In the genomic region with DNA sequence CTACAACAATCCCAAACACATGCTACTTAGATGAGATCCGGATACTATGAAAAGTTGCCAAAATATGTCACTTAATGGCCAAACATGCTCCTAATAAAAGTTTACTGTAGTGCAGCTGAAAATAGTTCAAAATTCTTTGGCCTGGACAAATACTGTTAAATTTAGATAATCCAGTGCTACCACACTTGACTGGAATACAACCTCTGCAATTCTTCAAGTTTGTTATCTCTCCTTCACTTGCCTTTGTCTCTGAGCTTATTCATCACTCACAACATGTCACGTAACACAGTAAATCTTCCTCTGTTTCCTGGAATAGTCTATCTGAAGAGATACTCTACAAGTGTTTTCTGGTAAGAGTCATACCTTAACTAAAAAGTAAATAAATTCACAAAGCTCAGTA, we compare ENCODE assay signal across 1 cellular context.
TF ChIP-seq lines count a peak whose summit lies in the region.

No MANE protein-coding gene starts in this region.

TF ChIP-seq in K562, 482 proteins besides CTCF, POLR2A, EP300 and RAD21 (continued from another document and continues in another):
- TF ChIP-seq, protein P1, sequence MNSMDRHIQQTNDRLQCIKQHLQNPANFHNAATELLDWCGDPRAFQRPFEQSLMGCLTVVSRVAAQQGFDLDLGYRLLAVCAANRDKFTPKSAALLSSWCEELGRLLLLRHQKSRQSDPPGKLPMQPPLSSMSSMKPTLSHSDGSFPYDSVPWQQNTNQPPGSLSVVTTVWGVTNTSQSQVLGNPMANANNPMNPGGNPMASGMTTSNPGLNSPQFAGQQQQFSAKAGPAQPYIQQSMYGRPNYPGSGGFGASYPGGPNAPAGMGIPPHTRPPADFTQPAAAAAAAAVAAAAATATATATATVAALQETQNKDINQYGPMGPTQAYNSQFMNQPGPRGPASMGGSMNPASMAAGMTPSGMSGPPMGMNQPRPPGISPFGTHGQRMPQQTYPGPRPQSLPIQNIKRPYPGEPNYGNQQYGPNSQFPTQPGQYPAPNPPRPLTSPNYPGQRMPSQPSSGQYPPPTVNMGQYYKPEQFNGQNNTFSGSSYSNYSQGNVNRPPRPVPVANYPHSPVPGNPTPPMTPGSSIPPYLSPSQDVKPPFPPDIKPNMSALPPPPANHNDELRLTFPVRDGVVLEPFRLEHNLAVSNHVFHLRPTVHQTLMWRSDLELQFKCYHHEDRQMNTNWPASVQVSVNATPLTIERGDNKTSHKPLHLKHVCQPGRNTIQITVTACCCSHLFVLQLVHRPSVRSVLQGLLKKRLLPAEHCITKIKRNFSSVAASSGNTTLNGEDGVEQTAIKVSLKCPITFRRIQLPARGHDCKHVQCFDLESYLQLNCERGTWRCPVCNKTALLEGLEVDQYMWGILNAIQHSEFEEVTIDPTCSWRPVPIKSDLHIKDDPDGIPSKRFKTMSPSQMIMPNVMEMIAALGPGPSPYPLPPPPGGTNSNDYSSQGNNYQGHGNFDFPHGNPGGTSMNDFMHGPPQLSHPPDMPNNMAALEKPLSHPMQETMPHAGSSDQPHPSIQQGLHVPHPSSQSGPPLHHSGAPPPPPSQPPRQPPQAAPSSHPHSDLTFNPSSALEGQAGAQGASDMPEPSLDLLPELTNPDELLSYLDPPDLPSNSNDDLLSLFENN (IDR thresholded peaks at IDR 0.05; ENCODE audit: low read depth in 2 of 2, low read length in 2 of 2) = no peak
- TF ChIP-seq ETV1 (tag; conservative IDR thresholded peaks at IDR 0.05; ENCODE audit: low read depth) (peak; percentile 43; the same call in 1 of the 2 replicates), HCFC1 (IDR thresholded peaks at IDR 0.05; ENCODE audit: low read depth, low read length) (no peak), NCOR1 (IDR thresholded peaks at IDR 0.05) (peak; percentile 81), RBFOX2 (IDR thresholded peaks at IDR 0.05; ENCODE audit: low read depth, low read length) (no peak), CREB1 (IDR thresholded peaks at IDR 0.05) (no peak; the same call in 1 of the 2 replicates), CREB1 (CRISPR knock-in tag; IDR thresholded peaks at IDR 0.05) (no peak), MCM5 (IDR thresholded peaks at IDR 0.05; ENCODE audit: low read depth) (no peak), TEAD1 (CRISPR knock-in tag; IDR thresholded peaks at IDR 0.05) (no peak), DPF2 (IDR thresholded peaks at IDR 0.05) (peak; percentile 92), ZBTB7A (IDR thresholded peaks at IDR 0.05; ENCODE audit: borderline replicate concordance, control insufficient read depth, low read depth, low read length) (no peak), CEBPB (tag; IDR thresholded peaks at IDR 0.05) (no peak), ARID2 (IDR thresholded peaks at IDR 0.05) (no peak), MBD2 (IDR thresholded peaks at IDR 0.05; ENCODE audit: borderline replicate concordance, low read depth) (no peak), ZNF444 (CRISPR knock-in tag; IDR thresholded peaks at IDR 0.05) (no peak), ZNF695 (CRISPR knock-in tag; IDR thresholded peaks at IDR 0.05) (no peak), ZSCAN29 (IDR thresholded peaks at IDR 0.05) (no peak), ETV6 (IDR thresholded peaks at IDR 0.05; ENCODE audit: borderline replicate concordance in 1 of 2, low read depth in 2 of 2, low read length in 1 of 2) (no peak), ETV6 (CRISPR knock-in tag; IDR thresholded peaks at IDR 0.05; ENCODE audit: borderline replicate concordance) (no peak), POU5F1 (IDR thresholded peaks at IDR 0.05; ENCODE audit: borderline replicate concordance, low read depth, low read length, partially characterized antibody) (no peak), MEF2D (tag; conservative IDR thresholded peaks at IDR 0.05; ENCODE audit: low read depth) (no peak), GATAD2A (IDR thresholded peaks at IDR 0.05) (peak; percentile 64; the same call in 1 of the 2 replicates), TEAD4 (IDR thresholded peaks at IDR 0.05; ENCODE audit: low read length) (peak; percentile 88), TEAD4 (CRISPR knock-in tag; IDR thresholded peaks at IDR 0.05; ENCODE audit: borderline replicate concordance) (no peak), PTRF (tag; IDR thresholded peaks at IDR 0.05) (no peak)
- TF ChIP-seq, protein P2, sequence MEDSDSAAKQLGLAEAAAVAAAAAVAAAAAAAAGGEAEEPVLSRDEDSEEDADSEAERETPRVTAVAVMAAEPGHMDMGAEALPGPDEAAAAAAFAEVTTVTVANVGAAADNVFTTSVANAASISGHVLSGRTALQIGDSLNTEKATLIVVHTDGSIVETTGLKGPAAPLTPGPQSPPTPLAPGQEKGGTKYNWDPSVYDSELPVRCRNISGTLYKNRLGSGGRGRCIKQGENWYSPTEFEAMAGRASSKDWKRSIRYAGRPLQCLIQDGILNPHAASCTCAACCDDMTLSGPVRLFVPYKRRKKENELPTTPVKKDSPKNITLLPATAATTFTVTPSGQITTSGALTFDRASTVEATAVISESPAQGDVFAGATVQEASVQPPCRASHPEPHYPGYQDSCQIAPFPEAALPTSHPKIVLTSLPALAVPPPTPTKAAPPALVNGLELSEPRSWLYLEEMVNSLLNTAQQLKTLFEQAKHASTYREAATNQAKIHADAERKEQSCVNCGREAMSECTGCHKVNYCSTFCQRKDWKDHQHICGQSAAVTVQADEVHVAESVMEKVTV (CRISPR knock-in tag; IDR thresholded peaks at IDR 0.05) = no peak
- TF ChIP-seq, protein P3, sequence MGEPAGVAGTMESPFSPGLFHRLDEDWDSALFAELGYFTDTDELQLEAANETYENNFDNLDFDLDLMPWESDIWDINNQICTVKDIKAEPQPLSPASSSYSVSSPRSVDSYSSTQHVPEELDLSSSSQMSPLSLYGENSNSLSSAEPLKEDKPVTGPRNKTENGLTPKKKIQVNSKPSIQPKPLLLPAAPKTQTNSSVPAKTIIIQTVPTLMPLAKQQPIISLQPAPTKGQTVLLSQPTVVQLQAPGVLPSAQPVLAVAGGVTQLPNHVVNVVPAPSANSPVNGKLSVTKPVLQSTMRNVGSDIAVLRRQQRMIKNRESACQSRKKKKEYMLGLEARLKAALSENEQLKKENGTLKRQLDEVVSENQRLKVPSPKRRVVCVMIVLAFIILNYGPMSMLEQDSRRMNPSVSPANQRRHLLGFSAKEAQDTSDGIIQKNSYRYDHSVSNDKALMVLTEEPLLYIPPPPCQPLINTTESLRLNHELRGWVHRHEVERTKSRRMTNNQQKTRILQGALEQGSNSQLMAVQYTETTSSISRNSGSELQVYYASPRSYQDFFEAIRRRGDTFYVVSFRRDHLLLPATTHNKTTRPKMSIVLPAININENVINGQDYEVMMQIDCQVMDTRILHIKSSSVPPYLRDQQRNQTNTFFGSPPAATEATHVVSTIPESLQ (CRISPR knock-in tag; IDR thresholded peaks at IDR 0.05) = no peak
- TF ChIP-seq, protein P4, sequence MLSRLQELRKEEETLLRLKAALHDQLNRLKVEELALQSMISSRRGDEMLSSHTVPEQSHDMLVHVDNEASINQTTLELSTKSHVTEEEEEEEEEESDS (CRISPR knock-in tag; IDR thresholded peaks at IDR 0.05) = no peak
- TF ChIP-seq, protein P5, sequence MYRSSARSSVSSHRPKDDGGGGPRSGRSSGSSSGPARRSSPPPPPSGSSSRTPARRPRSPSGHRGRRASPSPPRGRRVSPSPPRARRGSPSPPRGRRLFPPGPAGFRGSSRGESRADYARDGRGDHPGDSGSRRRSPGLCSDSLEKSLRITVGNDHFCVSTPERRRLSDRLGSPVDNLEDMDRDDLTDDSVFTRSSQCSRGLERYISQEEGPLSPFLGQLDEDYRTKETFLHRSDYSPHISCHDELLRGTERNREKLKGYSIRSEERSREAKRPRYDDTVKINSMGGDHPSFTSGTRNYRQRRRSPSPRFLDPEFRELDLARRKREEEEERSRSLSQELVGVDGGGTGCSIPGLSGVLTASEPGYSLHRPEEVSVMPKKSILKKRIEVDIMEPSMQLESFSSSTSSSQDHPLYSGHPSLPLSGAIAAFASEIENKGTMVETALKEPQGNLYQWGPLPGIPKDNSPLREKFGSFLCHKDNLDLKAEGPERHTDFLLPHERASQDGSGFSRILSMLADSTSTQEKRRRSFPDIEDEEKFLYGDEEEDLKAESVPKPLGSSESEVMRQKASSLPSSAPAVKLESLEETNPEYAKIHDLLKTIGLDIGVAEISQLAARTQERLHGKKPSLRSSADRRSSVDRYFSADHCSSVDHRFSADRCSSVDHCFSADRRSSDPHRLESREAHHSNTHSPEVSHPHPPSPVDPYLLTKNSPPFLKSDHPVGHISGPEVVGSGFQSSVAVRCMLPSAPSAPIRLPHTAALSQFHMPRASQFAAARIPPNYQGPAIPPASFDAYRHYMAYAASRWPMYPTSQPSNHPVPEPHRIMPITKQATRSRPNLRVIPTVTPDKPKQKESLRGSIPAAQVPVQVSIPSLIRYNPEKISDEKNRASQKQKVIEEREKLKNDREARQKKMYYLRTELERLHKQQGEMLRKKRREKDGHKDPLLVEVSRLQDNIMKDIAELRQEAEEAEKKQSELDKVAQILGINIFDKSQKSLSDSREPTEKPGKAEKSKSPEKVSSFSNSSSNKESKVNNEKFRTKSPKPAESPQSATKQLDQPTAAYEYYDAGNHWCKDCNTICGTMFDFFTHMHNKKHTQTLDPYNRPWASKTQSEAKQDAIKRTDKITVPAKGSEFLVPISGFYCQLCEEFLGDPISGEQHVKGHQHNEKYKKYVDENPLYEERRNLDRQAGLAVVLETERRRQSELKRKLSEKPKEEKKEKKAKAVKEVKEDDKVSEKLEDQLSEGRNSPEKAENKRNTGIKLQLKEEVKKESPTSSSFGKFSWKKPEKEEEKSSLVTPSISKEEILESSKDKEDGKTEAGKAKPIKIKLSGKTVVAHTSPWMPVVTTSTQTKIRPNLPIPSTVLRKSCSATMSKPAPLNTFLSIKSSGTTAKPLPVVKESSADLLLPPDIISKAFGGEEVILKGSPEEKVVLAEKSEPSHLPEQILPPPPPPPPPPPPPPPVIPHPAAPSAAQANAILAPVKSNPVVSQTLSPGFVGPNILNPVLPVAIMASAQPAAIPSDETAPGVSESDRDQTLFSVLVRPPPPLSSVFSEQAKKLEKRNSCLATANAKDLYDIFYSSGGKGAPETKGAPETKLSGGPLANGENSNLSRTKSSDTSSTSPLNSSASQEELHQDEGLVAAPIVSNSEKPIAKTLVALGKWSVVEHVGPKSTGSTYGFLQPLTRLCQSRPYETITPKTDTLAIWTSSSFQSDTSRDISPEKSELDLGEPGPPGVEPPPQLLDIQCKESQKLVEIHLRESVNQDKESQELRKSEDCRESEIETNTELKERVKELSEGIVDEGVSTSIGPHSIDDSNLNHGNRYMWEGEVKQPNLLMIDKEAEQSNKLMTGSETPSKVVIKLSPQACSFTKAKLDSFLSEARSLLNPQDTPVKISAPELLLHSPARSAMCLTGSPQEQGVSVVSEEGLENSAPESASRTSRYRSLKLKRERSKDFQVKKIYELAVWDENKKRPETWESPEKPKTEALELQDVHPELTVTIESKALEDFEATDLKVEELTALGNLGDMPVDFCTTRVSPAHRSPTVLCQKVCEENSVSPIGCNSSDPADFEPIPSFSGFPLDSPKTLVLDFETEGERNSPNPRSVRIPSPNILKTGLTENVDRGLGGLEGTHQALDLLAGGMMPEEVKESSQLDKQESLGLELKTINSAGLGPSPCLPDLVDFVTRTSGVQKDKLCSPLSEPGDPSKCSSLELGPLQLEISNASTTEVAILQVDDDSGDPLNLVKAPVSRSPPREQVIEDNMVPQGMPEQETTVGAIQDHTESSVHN (IDR thresholded peaks at IDR 0.05; ENCODE audit: borderline replicate concordance in 1 of 2, low read depth in 1 of 2) = no peak
- TF ChIP-seq, protein P6, sequence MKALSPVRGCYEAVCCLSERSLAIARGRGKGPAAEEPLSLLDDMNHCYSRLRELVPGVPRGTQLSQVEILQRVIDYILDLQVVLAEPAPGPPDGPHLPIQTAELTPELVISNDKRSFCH (CRISPR knock-in tag; IDR thresholded peaks at IDR 0.05) = no peak
- TF ChIP-seq, protein P6 (tag; IDR thresholded peaks at IDR 0.05) = no peak
- TF ChIP-seq, protein P7, sequence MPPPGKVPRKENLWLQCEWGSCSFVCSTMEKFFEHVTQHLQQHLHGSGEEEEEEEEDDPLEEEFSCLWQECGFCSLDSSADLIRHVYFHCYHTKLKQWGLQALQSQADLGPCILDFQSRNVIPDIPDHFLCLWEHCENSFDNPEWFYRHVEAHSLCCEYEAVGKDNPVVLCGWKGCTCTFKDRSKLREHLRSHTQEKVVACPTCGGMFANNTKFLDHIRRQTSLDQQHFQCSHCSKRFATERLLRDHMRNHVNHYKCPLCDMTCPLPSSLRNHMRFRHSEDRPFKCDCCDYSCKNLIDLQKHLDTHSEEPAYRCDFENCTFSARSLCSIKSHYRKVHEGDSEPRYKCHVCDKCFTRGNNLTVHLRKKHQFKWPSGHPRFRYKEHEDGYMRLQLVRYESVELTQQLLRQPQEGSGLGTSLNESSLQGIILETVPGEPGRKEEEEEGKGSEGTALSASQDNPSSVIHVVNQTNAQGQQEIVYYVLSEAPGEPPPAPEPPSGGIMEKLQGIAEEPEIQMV (tag; conservative IDR thresholded peaks at IDR 0.05; ENCODE audit: low read depth) = no peak
- TF ChIP-seq, protein P8, sequence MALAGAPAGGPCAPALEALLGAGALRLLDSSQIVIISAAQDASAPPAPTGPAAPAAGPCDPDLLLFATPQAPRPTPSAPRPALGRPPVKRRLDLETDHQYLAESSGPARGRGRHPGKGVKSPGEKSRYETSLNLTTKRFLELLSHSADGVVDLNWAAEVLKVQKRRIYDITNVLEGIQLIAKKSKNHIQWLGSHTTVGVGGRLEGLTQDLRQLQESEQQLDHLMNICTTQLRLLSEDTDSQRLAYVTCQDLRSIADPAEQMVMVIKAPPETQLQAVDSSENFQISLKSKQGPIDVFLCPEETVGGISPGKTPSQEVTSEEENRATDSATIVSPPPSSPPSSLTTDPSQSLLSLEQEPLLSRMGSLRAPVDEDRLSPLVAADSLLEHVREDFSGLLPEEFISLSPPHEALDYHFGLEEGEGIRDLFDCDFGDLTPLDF (CRISPR knock-in tag; IDR thresholded peaks at IDR 0.05) = no peak
- TF ChIP-seq, protein P9, sequence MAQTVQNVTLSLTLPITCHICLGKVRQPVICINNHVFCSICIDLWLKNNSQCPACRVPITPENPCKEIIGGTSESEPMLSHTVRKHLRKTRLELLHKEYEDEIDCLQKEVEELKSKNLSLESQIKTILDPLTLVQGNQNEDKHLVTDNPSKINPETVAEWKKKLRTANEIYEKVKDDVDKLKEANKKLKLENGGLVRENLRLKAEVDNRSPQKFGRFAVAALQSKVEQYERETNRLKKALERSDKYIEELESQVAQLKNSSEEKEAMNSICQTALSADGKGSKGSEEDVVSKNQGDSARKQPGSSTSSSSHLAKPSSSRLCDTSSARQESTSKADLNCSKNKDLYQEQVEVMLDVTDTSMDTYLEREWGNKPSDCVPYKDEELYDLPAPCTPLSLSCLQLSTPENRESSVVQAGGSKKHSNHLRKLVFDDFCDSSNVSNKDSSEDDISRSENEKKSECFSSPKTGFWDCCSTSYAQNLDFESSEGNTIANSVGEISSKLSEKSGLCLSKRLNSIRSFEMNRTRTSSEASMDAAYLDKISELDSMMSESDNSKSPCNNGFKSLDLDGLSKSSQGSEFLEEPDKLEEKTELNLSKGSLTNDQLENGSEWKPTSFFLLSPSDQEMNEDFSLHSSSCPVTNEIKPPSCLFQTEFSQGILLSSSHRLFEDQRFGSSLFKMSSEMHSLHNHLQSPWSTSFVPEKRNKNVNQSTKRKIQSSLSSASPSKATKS (CRISPR knock-in tag; IDR thresholded peaks at IDR 0.05) = no peak
- TF ChIP-seq, protein P10, sequence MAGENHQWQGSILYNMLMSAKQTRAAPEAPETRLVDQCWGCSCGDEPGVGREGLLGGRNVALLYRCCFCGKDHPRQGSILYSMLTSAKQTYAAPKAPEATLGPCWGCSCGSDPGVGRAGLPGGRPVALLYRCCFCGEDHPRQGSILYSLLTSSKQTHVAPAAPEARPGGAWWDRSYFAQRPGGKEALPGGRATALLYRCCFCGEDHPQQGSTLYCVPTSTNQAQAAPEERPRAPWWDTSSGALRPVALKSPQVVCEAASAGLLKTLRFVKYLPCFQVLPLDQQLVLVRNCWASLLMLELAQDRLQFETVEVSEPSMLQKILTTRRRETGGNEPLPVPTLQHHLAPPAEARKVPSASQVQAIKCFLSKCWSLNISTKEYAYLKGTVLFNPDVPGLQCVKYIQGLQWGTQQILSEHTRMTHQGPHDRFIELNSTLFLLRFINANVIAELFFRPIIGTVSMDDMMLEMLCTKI (IDR thresholded peaks at IDR 0.05; ENCODE audit: partially characterized antibody) = no peak
